ENCODE assay signal across 1 cellular context in the genomic region with DNA sequence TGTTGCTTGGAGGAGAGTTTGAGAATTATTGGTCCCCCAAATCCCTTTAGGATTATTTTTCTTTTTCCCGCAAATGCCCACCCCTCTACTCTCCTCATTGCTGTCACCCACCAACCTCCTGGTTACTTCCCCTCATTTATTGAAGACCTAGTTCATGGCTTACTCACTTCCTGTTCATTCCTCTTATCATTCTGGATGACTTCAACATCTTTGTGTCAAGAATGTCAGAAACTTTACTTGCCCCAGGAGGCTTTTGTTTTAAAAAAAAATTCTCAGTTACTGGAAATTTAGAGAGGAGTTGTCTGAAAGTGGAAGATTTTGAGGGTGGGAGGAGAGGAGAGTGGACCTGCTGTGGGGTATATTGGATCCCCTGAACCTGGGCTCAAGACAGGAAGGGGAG.
TF ChIP-seq lines count a peak whose summit lies in the region.

No MANE protein-coding gene starts in this region.

TF ChIP-seq in IMR-90, 13 proteins besides CTCF, POLR2A, EP300 and RAD21 (continued from another document):
- TF ChIP-seq, protein P1, sequence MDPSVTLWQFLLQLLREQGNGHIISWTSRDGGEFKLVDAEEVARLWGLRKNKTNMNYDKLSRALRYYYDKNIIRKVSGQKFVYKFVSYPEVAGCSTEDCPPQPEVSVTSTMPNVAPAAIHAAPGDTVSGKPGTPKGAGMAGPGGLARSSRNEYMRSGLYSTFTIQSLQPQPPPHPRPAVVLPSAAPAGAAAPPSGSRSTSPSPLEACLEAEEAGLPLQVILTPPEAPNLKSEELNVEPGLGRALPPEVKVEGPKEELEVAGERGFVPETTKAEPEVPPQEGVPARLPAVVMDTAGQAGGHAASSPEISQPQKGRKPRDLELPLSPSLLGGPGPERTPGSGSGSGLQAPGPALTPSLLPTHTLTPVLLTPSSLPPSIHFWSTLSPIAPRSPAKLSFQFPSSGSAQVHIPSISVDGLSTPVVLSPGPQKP (IDR thresholded peaks at IDR 0.05; ENCODE audit: borderline replicate concordance, low read depth, low read length): no peak
- no peak for TF ChIP-seq MAZ (IDR thresholded peaks at IDR 0.05; ENCODE audit: borderline replicate concordance, low read depth, low read length)
